Comparison of ENCODE assay signal across 10 cellular contexts in genomic region chr1:243230914-243231313, GRCh38. TPM values are rescaled to one million over a fixed set of nuclear protein-coding genes. Genes with fewer than 3 reads are reported as not detected.
DNase-seq lines count a peak whose midpoint lies in the region; ATAC-seq, FAIRE-seq and TF ChIP-seq lines count a peak whose summit lies in the region.
"Had no signal": no experiment of that assay in that cellular context is flagged by ENCODE, and none has a peak within 500 bp of the region (broad histone marks: within the 10 kb centered on the region; RNA-seq: fewer than 3 reads in every experiment).

No MANE protein-coding gene starts in this region.

- H4K91ac ChIP-seq in IMR-90 (ENCODE audit: insufficient read depth, low read depth, low read length) = no peak overlapping the region

- H3F3A ChIP-seq in PC-3 (ENCODE audit: low read length, unreplicated experiment) = no peaks in the 10 kb centered on the region

- H3K79me2 ChIP-seq in PC-3 (ENCODE audit: low read length) = peaks cover 90% of the 10 kb centered on the region

- H3K79me1 ChIP-seq in IMR-90 (ENCODE audit: low read depth in 1 of 2, low read length in 2 of 2) = peaks cover 4 to 37% of the 10 kb centered on the region in 2 experiments; a peak in 3 of 4 replicates

- no peak overlapping the region for H3K27ac ChIP-seq in IMR-90 (ENCODE audit: insufficient read depth, low read length)
- H3K27ac ChIP-seq in PC-3 (ENCODE audit: low read length) = no peak overlapping the region
- H3K27ac ChIP-seq in kidney (ENCODE audit: low read depth in 2 of 2, low read length in 2 of 2) = no peak overlapping the region

- in situ Hi-C loops in IMR-90 (cut with MboI; ENCODE audit: low sequenced_read_pairs) = no loop called here

- no peak for TF ChIP-seq POLR2A in IMR-90 (IDR thresholded peaks at IDR 0.05; ENCODE audit: low read depth, low read length)

- no peak overlapping the region for H4K5ac ChIP-seq in IMR-90 (ENCODE audit: low read depth, low read length)

- no peaks in the 10 kb centered on the region for H3K4me1 Mint-ChIP-seq in progenitor cell of endocrine pancreas (ENCODE audit: low read depth)

- no TSS peak for BruUV-seq in IMR-90 (replicated peaks; lab: Mats Ljungman, UMichigan)
- BruUV-seq in PC-3 (replicated peaks; lab: Mats Ljungman, UMichigan) = no TSS peak

- no peak overlapping the region for H2BK15ac ChIP-seq in IMR-90 (ENCODE audit: low read depth, low read length)

- H3K36me3 ChIP-seq in IMR-90 (ENCODE audit: control insufficient read depth, insufficient read depth, low read length) = peaks cover 6% of the 10 kb centered on the region
- peaks cover 45% of the 10 kb centered on the region for H3K36me3 ChIP-seq in PC-3 (ENCODE audit: low read depth, low read length)
- no peaks in the 10 kb centered on the region for H3K36me3 ChIP-seq in kidney (ENCODE audit: control insufficient read depth in 1 of 2, insufficient read depth in 2 of 2, low read length in 2 of 2)

- no peak overlapping the region for H3K4ac ChIP-seq in IMR-90 (ENCODE audit: low read depth, low read length)

- DNase-seq in COR-L47 (lab: John Stamatoyannopoulos, UW) (peak; percentile 16), IMR-90 (peak; percentile 44), PC-3 (peak; percentile 58), fibroblast of peridontal ligament (ENCODE audit: extremely low read depth) (peak; percentile 44), kidney (no peak), progenitor cell of endocrine pancreas (ENCODE audit: low spot score, unreplicated experiment) (no peak)

- H2BK20ac ChIP-seq in IMR-90 (ENCODE audit: low read depth, low read length) = no peak overlapping the region

- H2AFZ ChIP-seq in IMR-90 (replicated peaks; ENCODE audit: low read length, poor library complexity) (no peak overlapping the region), PC-3 (ENCODE audit: low read length) (no peak overlapping the region)

- no peak overlapping the region for H3K23ac ChIP-seq in IMR-90 (ENCODE audit: low read depth, low read length)

- H3K9me2 ChIP-seq in PC-3 (replicated peaks; ENCODE audit: low read length) = no peaks in the 10 kb centered on the region

- peaks cover 55% of the 10 kb centered on the region for H3K36me3 Mint-ChIP-seq in progenitor cell of endocrine pancreas (ENCODE audit: insufficient read depth)

- H3K18ac ChIP-seq in IMR-90 (ENCODE audit: low read depth, low read length) = no peak overlapping the region

- intact Hi-C loops in IMR-90 (cut with micrococcal nuclease) (no loop called here), PC-3 (cut with micrococcal nuclease) (no loop called here), kidney (cut with DNase I) (no loop called here)

- no peak overlapping the region for H2BK5ac ChIP-seq in IMR-90 (ENCODE audit: low read depth, low read length, poor library complexity, severe bottlenecking)

- no peaks in the 10 kb centered on the region for H3K9me1 ChIP-seq in IMR-90 (ENCODE audit: insufficient read depth, low read length)

- H2BK120ac ChIP-seq in IMR-90 (ENCODE audit: low read depth, low read length) = no peak overlapping the region

- no peak overlapping the region for H2AK9ac ChIP-seq in IMR-90 (replicated peaks; ENCODE audit: low read depth, low read length, poor library complexity)

- H3K27me3 ChIP-seq in IMR-90 (ENCODE audit: control insufficient read depth, insufficient read depth, low read length) = no peaks in the 10 kb centered on the region
- H3K27me3 ChIP-seq in PC-3 (ENCODE audit: low read length) = no peaks in the 10 kb centered on the region

- peaks cover 3% of the 10 kb centered on the region for H3K4me1 ChIP-seq in IMR-90 (ENCODE audit: control insufficient read depth, insufficient read depth, low read length)
- H3K4me1 ChIP-seq in PC-3 (ENCODE audit: insufficient read depth, low read length) = no peaks in the 10 kb centered on the region
- H3K4me1 ChIP-seq in kidney (ENCODE audit: control insufficient read depth in 1 of 2, insufficient read depth in 1 of 2, low read depth in 1 of 2, low read length in 2 of 2) = no peaks in the 10 kb centered on the region

- H3K9me3 Mint-ChIP-seq in progenitor cell of endocrine pancreas (ENCODE audit: low read depth) = peaks cover 38% of the 10 kb centered on the region

- TF ChIP-seq CTCF in IMR-90 (conservative IDR thresholded peaks at IDR 0.05; ENCODE audit: low read depth, low read length) (no peak), PC-3 (conservative IDR thresholded peaks at IDR 0.05; ENCODE audit: low read depth, low read length) (no peak), kidney (IDR thresholded peaks at IDR 0.05; ENCODE audit: borderline replicate concordance, extremely low read depth, insufficient read depth) (no peak), progenitor cell of endocrine pancreas (IDR thresholded peaks at IDR 0.05; ENCODE audit: unreplicated experiment) (no peak)

- POLR2A ChIA-PET in IMR-90 (lab: Charles Lee; ENCODE audit: unreplicated experiment) = interaction anchor here (0.7 kb wide), 1 partner anchor 708 kb away, joined by 3 read pairs; no protein-coding TSS in a partner anchor
- POLR2A ChIA-PET in PC-3 (lab: Charles Lee; ENCODE audit: unreplicated experiment) = no interaction called here

- H3K4me3 ChIP-seq in IMR-90 (ENCODE audit: insufficient read depth, low read depth, low read length) = no peak overlapping the region
- no peak overlapping the region for H3K4me3 ChIP-seq in PC-3 (ENCODE audit: low read length)
- no peak overlapping the region for H3K4me3 ChIP-seq in kidney (ENCODE audit: low read length in 2 of 2)

- no peak for TF ChIP-seq RAD21 in IMR-90 (IDR thresholded peaks at IDR 0.05; ENCODE audit: low read length)

- no peak overlapping the region for H3K14ac ChIP-seq in IMR-90 (replicated peaks; ENCODE audit: low read depth, low read length)

- CTCF ChIA-PET in IMR-90 (lab: Yijun Ruan, JAX) (interaction anchor here (0.6 kb wide), 1 partner anchor 92 kb away, joined by 3 read pairs; no protein-coding TSS in a partner anchor), PC-3 (lab: Charles Lee) (no interaction called here)

- H3K56ac ChIP-seq in IMR-90 (ENCODE audit: extremely low read depth, insufficient read depth, low read length) = no peak overlapping the region

- H4K20me1 ChIP-seq in IMR-90 (ENCODE audit: insufficient read depth, low read length) (peaks cover 49% of the 10 kb centered on the region), PC-3 (ENCODE audit: low read length) (0 out of 2 replicates have a peak, but pooled peaks cover 23% of the 10 kb centered on the region)

- no peaks in the 10 kb centered on the region for H3K27me3 Mint-ChIP-seq in progenitor cell of endocrine pancreas

- H3K4me2 ChIP-seq in IMR-90 (ENCODE audit: low read depth, low read length) = no peak overlapping the region
- H3K4me2 ChIP-seq in PC-3 (ENCODE audit: low read length) = no peak overlapping the region

- no peak for FAIRE-seq in kidney (lab: Jason Lieb, UNC)
- FAIRE-seq: keratinocyte had no signal

- H2AK5ac ChIP-seq in IMR-90 (ENCODE audit: low read depth, low read length) = no peak overlapping the region

- no peak overlapping the region for H3K27ac Mint-ChIP-seq in progenitor cell of endocrine pancreas
- H3K27ac Mint-ChIP-seq: activated T-helper 2 cell treated with anti-CD3 and anti-CD28 coated beads, Interferon-gamma antibody, Interleukin-2, Interleukin-4, amounts not matched to agents 10 μg/mL and 5 μg/mL and 100 μg/mL, durations not matched to agents 14 hours and 24 hours and 36 hours had no signal

- dilution Hi-C loops in IMR-90 (cut with HindIII; ENCODE audit: low sequenced_read_pairs, unreplicated experiment) = no loop called here

- no peak overlapping the region for H4K8ac ChIP-seq in IMR-90 (ENCODE audit: low read depth in 2 of 2, low read length in 2 of 2)

- H3K9ac ChIP-seq in IMR-90 (ENCODE audit: low read depth, low read length) (no peak overlapping the region), PC-3 (ENCODE audit: low read length) (no peak overlapping the region), kidney (ENCODE audit: low read length in 2 of 2) (no peak overlapping the region)

- H3K9me3 ChIP-seq in IMR-90 (ENCODE audit: control insufficient read depth, insufficient read depth, low read length) (peaks cover 17% of the 10 kb centered on the region), PC-3 (ENCODE audit: low read length) (peaks cover 23% of the 10 kb centered on the region), kidney (ENCODE audit: control insufficient read depth in 1 of 2, low read length in 2 of 2) (peaks cover 0 to 21% of the 10 kb centered on the region in 2 donors)

- no peak overlapping the region for H3K4me3 Mint-ChIP-seq in progenitor cell of endocrine pancreas (ENCODE audit: low read depth)

- ATAC-seq in IMR-90 (ENCODE audit: low read depth) (no peak), PC-3 (no peak), GM21526 (IDR thresholded peaks at IDR 0.05; ENCODE audit: low FRiP score, unreplicated experiment) (no peak), HG03521 (IDR thresholded peaks at IDR 0.05; ENCODE audit: unreplicated experiment) (no peak)

TF ChIP-seq in IMR-90, 13 proteins besides CTCF, POLR2A, EP300 and RAD21 (continues in another document):
- TF ChIP-seq, protein P1, sequence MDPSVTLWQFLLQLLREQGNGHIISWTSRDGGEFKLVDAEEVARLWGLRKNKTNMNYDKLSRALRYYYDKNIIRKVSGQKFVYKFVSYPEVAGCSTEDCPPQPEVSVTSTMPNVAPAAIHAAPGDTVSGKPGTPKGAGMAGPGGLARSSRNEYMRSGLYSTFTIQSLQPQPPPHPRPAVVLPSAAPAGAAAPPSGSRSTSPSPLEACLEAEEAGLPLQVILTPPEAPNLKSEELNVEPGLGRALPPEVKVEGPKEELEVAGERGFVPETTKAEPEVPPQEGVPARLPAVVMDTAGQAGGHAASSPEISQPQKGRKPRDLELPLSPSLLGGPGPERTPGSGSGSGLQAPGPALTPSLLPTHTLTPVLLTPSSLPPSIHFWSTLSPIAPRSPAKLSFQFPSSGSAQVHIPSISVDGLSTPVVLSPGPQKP (IDR thresholded peaks at IDR 0.05; ENCODE audit: borderline replicate concordance, low read depth, low read length) = no peak
- TF ChIP-seq MXI1 (IDR thresholded peaks at IDR 0.05; ENCODE audit: borderline replicate concordance, low read depth, low read length) = no peak
- TF ChIP-seq MAZ (IDR thresholded peaks at IDR 0.05; ENCODE audit: borderline replicate concordance, low read depth, low read length) = no peak

RNA-seq across cellular contexts. Expression of gene CEP170, which starts 24.2 kb away (rescaled TPM):
- 151 and 196 TPM in 2 replicates for total RNA-seq in IMR-90 (2012; rRNA removed)
- polyA plus RNA-seq in IMR-90 (2012; rRNA removed) = 65.8 and 66.0 TPM in 2 replicates
- polyA plus RNA-seq in IMR-90 (2012; cell fraction: cytosol; rRNA removed) = 21.7 and 28.1 TPM in 2 replicates
- 39.6 and 175 TPM in 2 replicates for polyA plus RNA-seq in IMR-90 (2012; cell fraction: nucleus; rRNA removed; ENCODE audit: low replicate concordance)
- total RNA-seq in PC-3 (2014; rRNA removed) = 65.3 and 78.9 TPM in 2 replicates
- total RNA-seq in kidney = 43.2 TPM
- polyA plus RNA-seq in kidney (ENCODE audit: insufficient read depth, low read depth, low replicate concordance) = 6.8 TPM
- 80.1 and 83.1 TPM in 2 replicates for total RNA-seq in progenitor cell of endocrine pancreas

RNA-seq across cellular contexts. Expression of gene SDCCAG8, which starts 24.9 kb away (rescaled TPM):
- 43.3 and 46.8 TPM in 2 replicates for total RNA-seq in IMR-90 (2012; rRNA removed)
- polyA plus RNA-seq in IMR-90 (2012; rRNA removed) = 24.2 and 25.2 TPM in 2 replicates
- polyA plus RNA-seq in IMR-90 (2012; cell fraction: cytosol; rRNA removed) = 15.6 and 16.9 TPM in 2 replicates
- polyA plus RNA-seq in IMR-90 (2012; cell fraction: nucleus; rRNA removed; ENCODE audit: low replicate concordance) = 15.2 and 27.1 TPM in 2 replicates
- 99.3 and 194 TPM in 2 replicates for total RNA-seq in PC-3 (2014; rRNA removed)
- total RNA-seq in kidney = 53.2 TPM
- 29.6 TPM for polyA plus RNA-seq in kidney (ENCODE audit: insufficient read depth, low read depth, low replicate concordance)
- 31.6 and 38.9 TPM in 2 replicates for total RNA-seq in progenitor cell of endocrine pancreas

Comparison
In these comparisons a context has a peak if more than half of its experiments do, and no peak if none do; other contexts are left out.
1. DNase-seq: peak in COR-L47 (single experiment), IMR-90 (single experiment), PC-3 (single experiment) and fibroblast of peridontal ligament (single experiment); none in kidney (single experiment) and progenitor cell of endocrine pancreas (single experiment).